In the genomic region with DNA sequence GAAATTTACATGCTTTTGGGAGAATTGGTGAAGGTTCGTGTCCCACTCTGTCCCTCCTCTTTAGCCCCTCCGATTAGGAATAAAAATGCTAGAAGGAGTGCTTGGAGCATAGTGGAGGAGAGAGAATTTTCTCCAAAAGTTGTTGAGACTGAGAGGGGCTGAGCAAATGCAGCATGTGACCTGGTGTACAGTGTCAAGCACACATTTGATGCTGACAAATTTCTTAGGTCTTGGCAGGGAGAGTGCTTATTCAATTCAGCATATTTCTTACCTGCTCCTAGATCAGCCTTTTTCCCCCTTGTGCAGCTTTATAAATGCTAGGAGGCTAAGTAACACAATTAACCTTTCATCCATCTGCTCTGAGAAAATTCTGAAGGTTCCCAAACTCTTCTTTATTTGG, we compare ENCODE assay signal across 32 cellular contexts.
"Had no signal": no experiment of that assay in that cellular context is flagged by ENCODE, and none has a peak within 500 bp of the region (broad histone marks: within the 10 kb centered on the region; RNA-seq: fewer than 3 reads in every experiment).

No MANE protein-coding gene starts in this region.

- ATAC-seq: activated CD8-positive, alpha-beta T cell treated with anti-CD3 and anti-CD28 coated beads for 36 hours; activated naive CD4-positive, alpha-beta T cell treated with anti-CD3 and anti-CD28 coated beads, Interleukin-2, amount 50 U/mL, for 72 hours; activated T-cell treated with anti-CD3 and anti-CD28 coated beads, Interleukin-2, amount 50 U/mL, for 4 hours; activated T-cell treated with anti-CD3 and anti-CD28 coated beads, Interleukin-2, amount 50 U/mL, for 72 hours; activated T-helper 17 cell treated with anti-CD3 and anti-CD28 coated beads, Interleukin-2, amount 50 U/mL, for 72 hours; body of pancreas had no signal

- H3K4me3 ChIP-seq: adrenal gland, body of pancreas, breast epithelium had no signal

- DNase-seq: activated B cell treated with CpG ODN at 0.5 μM for 24 hours; activated CD4-positive, alpha-beta memory T cell treated with anti-CD3 and anti-CD28 coated beads for 36 hours; activated CD4-positive, alpha-beta T cell treated with anti-CD3 and anti-CD28 coated beads for 4 hours; activated CD4-positive, alpha-beta T cell treated with anti-CD3 and anti-CD28 coated beads, Interleukin-2, amount 10 ng/mL, durations not matched to agents 24 days and 14 days; activated CD4-positive, alpha-beta T cell treated with anti-CD3 and anti-CD28 coated beads, Interleukin-2, amount 50 U/mL, for 1 hour; activated CD4-positive, alpha-beta T cell treated with anti-CD3 and anti-CD28 coated beads, Interleukin-2, amount 50 U/mL, for 4 hours; activated CD4-positive, CD25-positive, alpha-beta regulatory T cell treated with anti-CD3 and anti-CD28 coated beads, Interleukin-2, amount 50 U/mL, for 72 hours; activated CD8-positive, alpha-beta memory T cell treated with anti-CD3 and anti-CD28 coated beads, Interleukin-2, amount 50 U/mL, for 4 hours; activated CD8-positive, alpha-beta T cell treated with anti-CD3 and anti-CD28 coated beads for 36 hours; activated effector memory CD4-positive, alpha-beta T cell treated with anti-CD3 and anti-CD28 coated beads, Interleukin-2, amount 50 U/mL, for 16 hours; activated gamma-delta T cell treated with Interleukin-2 at 50 U/mL for 16 hours; activated naive CD4-positive, alpha-beta T cell; activated naive CD4-positive, alpha-beta T cell treated with anti-CD3 and anti-CD28 coated beads for 36 hours; activated naive CD4-positive, alpha-beta T cell treated with anti-CD3 and anti-CD28 coated beads, Interleukin-2, amount 50 U/mL, for 16 hours; activated naive CD8-positive, alpha-beta T cell treated with anti-CD3 and anti-CD28 coated beads for 36 hours; activated T-cell treated with anti-CD3 and anti-CD28 coated beads for 4 hours; activated T-cell treated with anti-CD3 and anti-CD28 coated beads, Interleukin-2, amount 50 U/mL, for 1 hour; activated T-cell treated with anti-CD3 and anti-CD28 coated beads, Interleukin-2, amount 50 U/mL, for 4 hours; activated T-cell treated with anti-CD3 and anti-CD28 coated beads, Interleukin-2, amount 50 U/mL, for 72 hours; adrenal gland; amniotic stem cell; aorta; body of pancreas; brain microvascular endothelial cell; central memory CD4-positive, alpha-beta T cell; T-helper 1 cell; T-helper 2 cell; T-helper 9 cell had no signal

- H3K27ac ChIP-seq: adrenal gland, body of pancreas, brain microvascular endothelial cell, breast epithelium, VCaP had no signal

- H3K9me3 ChIP-seq: adrenal gland, body of pancreas, breast epithelium had no signal

- H3K27me3 ChIP-seq: adrenal gland, body of pancreas, brain microvascular endothelial cell, breast epithelium had no signal

- H3K4me1 ChIP-seq: adrenal gland, body of pancreas, breast epithelium had no signal

- H3K36me3 ChIP-seq: adrenal gland, brain microvascular endothelial cell, breast epithelium had no signal
